ENCODE assay signal across 1 cellular context in the genomic region with DNA sequence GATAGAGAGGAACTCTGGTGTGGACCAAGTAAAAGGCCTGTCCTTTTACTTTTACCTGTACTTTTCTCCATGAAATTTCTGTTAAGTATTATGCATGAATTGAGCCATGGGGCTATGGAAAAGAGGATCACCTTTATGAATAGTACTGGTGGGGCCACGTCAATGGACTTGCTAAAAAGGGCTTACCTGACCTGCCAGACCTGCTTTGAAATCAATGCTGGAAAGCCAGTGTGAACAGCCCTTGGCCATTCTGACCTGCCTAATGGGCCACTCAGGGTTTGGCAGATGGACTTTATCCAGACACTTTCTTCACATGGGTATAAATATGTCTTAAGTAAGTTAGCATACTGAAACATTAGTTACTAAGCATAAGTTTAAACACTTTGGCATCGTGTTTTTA.
TF ChIP-seq lines count a peak whose summit lies in the region.

No MANE protein-coding gene starts in this region.

TF ChIP-seq in SK-N-SH, 30 proteins besides CTCF, POLR2A, EP300 and RAD21:
- TF ChIP-seq, protein P1, sequence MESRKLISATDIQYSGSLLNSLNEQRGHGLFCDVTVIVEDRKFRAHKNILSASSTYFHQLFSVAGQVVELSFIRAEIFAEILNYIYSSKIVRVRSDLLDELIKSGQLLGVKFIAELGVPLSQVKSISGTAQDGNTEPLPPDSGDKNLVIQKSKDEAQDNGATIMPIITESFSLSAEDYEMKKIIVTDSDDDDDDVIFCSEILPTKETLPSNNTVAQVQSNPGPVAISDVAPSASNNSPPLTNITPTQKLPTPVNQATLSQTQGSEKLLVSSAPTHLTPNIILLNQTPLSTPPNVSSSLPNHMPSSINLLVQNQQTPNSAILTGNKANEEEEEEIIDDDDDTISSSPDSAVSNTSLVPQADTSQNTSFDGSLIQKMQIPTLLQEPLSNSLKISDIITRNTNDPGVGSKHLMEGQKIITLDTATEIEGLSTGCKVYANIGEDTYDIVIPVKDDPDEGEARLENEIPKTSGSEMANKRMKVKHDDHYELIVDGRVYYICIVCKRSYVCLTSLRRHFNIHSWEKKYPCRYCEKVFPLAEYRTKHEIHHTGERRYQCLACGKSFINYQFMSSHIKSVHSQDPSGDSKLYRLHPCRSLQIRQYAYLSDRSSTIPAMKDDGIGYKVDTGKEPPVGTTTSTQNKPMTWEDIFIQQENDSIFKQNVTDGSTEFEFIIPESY (IDR thresholded peaks at IDR 0.05; ENCODE audit: borderline replicate concordance, low read depth): no peak
- TF ChIP-seq USF1 (IDR thresholded peaks at IDR 0.05; ENCODE audit: borderline replicate concordance, low read depth) (no peak), TEAD4 (IDR thresholded peaks at IDR 0.05; ENCODE audit: borderline replicate concordance, insufficient read depth) (no peak), TAF1 (IDR thresholded peaks at IDR 0.05; ENCODE audit: borderline replicate concordance, low read depth, low read length) (no peak), MEF2A (IDR thresholded peaks at IDR 0.05; ENCODE audit: borderline replicate concordance, low read depth) (no peak)
